ENCODE assay signal across 19 cellular contexts in genomic region chr10:17368708-17369272, GRCh38.
DNase-seq lines count a peak whose midpoint lies in the region; ATAC-seq and TF ChIP-seq lines count a peak whose summit lies in the region.
"Had no signal": no experiment of that assay in that cellular context is flagged by ENCODE, and none has a peak within 500 bp of the region (broad histone marks: within the 10 kb centered on the region; RNA-seq: fewer than 3 reads in every experiment).

No MANE protein-coding gene starts in this region.

- POLR2A ChIA-PET in HCT116 (lab: Charles Lee) = no interaction called here

- H3K4me3 Mint-ChIP-seq in activated T-cell treated with anti-CD3 and anti-CD28 coated beads, Interleukin-2, amount 50 U/mL, for 72 hours = no peak overlapping the region
- H3K4me3 Mint-ChIP-seq: B cell; CD4-positive, alpha-beta T cell had no signal

- peaks cover 4% of the 10 kb centered on the region for H3K4me1 Mint-ChIP-seq in activated T-cell treated with anti-CD3 and anti-CD28 coated beads, Interleukin-2, amount 50 U/mL, for 72 hours (ENCODE audit: low read depth)
- H3K4me1 Mint-ChIP-seq: B cell had no signal

- peaks cover 1 to 8% of the 10 kb centered on the region in 2 donors for H3K9me3 Mint-ChIP-seq in activated T-cell treated with anti-CD3 and anti-CD28 coated beads, Interleukin-2, amount 50 U/mL, for 72 hours

- H3K9me2 ChIP-seq in HCT116 (ENCODE audit: insufficient read depth) = no peaks in the 10 kb centered on the region

- H3K9ac ChIP-seq in HCT116 (ENCODE audit: low read length) = no peak overlapping the region
- H3K9ac ChIP-seq: GM23248 had no signal

- no peaks in the 10 kb centered on the region for H4K20me1 ChIP-seq in HCT116 (ENCODE audit: insufficient read depth)

- H3K36me3 ChIP-seq in HCT116 (ENCODE audit: control insufficient read depth in 1 of 2, insufficient read depth in 2 of 2, low read length in 2 of 2) = no peaks in the 10 kb centered on the region
- H3K36me3 ChIP-seq in mucosa of descending colon (ENCODE audit: low read depth) = no peaks in the 10 kb centered on the region

- CTCF ChIA-PET in HCT116 (lab: Charles Lee) = no interaction called here

- no peak overlapping the region for H3K4me3 ChIP-seq in HCT116 (replicated peaks in 1 of 2; ENCODE audit: low read depth in 1 of 2, low read length in 2 of 2)
- no peak overlapping the region for H3K4me3 ChIP-seq in mucosa of descending colon
- H3K4me3 ChIP-seq: GM23248 had no signal

- TF ChIP-seq POLR2A in HCT116 (IDR thresholded peaks at IDR 0.05; ENCODE audit: borderline replicate concordance, extremely low read depth, insufficient read depth, insufficient read length) = no peak

- intact Hi-C loops in HCT116 (cut with micrococcal nuclease) = no loop called here
- intact Hi-C loops in mucosa of descending colon (cut with DNase I, micrococcal nuclease) = no loop called here

- H3K27ac Mint-ChIP-seq in activated T-cell treated with anti-CD3 and anti-CD28 coated beads, Interleukin-2, amount 50 U/mL, for 72 hours = no peak overlapping the region
- H3K27ac Mint-ChIP-seq: B cell; CD4-positive, alpha-beta T cell had no signal

- no peak overlapping the region for H3K4me2 ChIP-seq in HCT116 (ENCODE audit: low read length)

- peak; percentile 3 to 6 for DNase-seq in activated T-cell treated with anti-CD3 and anti-CD28 coated beads, Interleukin-2, amount 50 U/mL, for 72 hours
- no peak for DNase-seq in activated T-cell treated with anti-CD3 and anti-CD28 coated beads, Interleukin-2, amount 50 U/mL, for 48 hours
- peak; percentile 24 for DNase-seq in HCT116 (ENCODE audit: low read depth, low spot score)
- peak; percentile 22 for DNase-seq in SW480 (ENCODE audit: low spot score)
- peak; percentile 52 for DNase-seq in kidney tubule cell (ENCODE audit: low spot score)
- no peak for DNase-seq in NCI-H128 (lab: John Stamatoyannopoulos, UW; ENCODE audit: unreplicated experiment)
- no peak for DNase-seq in mucosa of descending colon
- DNase-seq in NCI-H2107 (lab: John Stamatoyannopoulos, UW) = no peak
- DNase-seq: Calu3; CD4-positive, alpha-beta T cell; DMS79 treated with DMSO at 0.1 percent for 48 hours; GF-D8; GM23248; NCI-H345; NCI-H69; NK-92 treated with Interleukin-12 subunit alpha and Interleukin-12 subunit beta, amount 100 ng/mL, for 24 hours; OCI-M1; SHP77 had no signal

- RAD21 ChIA-PET in HCT116 (lab: Charles Lee; ENCODE audit: low non-redundant PET in 1 of 2, low total read pairs in 2 of 2, uncharacterized antibody in 2 of 2, unreplicated experiment in 2 of 2) = no interaction called here

- ATAC-seq in activated T-cell treated with anti-CD3 and anti-CD28 coated beads, Interleukin-2, amount 50 U/mL, for 72 hours (replicated peaks in 1 of 2) = peak; percentile 78 to 85
- ATAC-seq in HCT116 (no peak), mucosa of descending colon (no peak)

- H3K36me3 Mint-ChIP-seq in activated T-cell treated with anti-CD3 and anti-CD28 coated beads, Interleukin-2, amount 50 U/mL, for 72 hours (ENCODE audit: insufficient read depth in 2 of 2) = peaks cover 3% of the 10 kb centered on the region in 2 donors

- no peaks in the 10 kb centered on the region for H3K27me3 ChIP-seq in HCT116 (ENCODE audit: insufficient read depth, low read length)

- TF ChIP-seq CTCF in HCT116 (IDR thresholded peaks at IDR 0.05 in 2 of 3, conservative IDR thresholded peaks at IDR 0.05 in 1 of 3; ENCODE audit: borderline replicate concordance in 1 of 3, insufficient read depth in 1 of 3, low read depth in 2 of 3, low read length in 2 of 3) (no peak), mucosa of descending colon (IDR thresholded peaks at IDR 0.05) (no peak)

- no TSS peak for BruUV-seq in HCT116 (replicated peaks; lab: Mats Ljungman, UMichigan)

- H3K79me2 ChIP-seq in HCT116 (ENCODE audit: insufficient read depth, low read length) = no peaks in the 10 kb centered on the region

- H3K4me1 ChIP-seq in HCT116 (ENCODE audit: control insufficient read depth in 1 of 2, insufficient read depth in 2 of 2, low read length in 2 of 2) (peaks cover 0 to 5% of the 10 kb centered on the region in 2 experiments; a peak in 2 of 4 replicates), mucosa of descending colon (ENCODE audit: low read depth) (no peaks in the 10 kb centered on the region)

- no peak for TF ChIP-seq RAD21 in HCT116 (IDR thresholded peaks at IDR 0.05; ENCODE audit: low read depth)

- H3K9me3 ChIP-seq in HCT116 (ENCODE audit: control insufficient read depth in 1 of 2, insufficient read depth in 1 of 2, low read depth in 1 of 2, low read length in 2 of 2) (no peaks in the 10 kb centered on the region), mucosa of descending colon (no peaks in the 10 kb centered on the region)

- no peak overlapping the region for H2AFZ ChIP-seq in HCT116 (ENCODE audit: low read depth, low read length, poor library complexity, severe bottlenecking)
- H2AFZ ChIP-seq: GM23248 had no signal

- no peak overlapping the region for H3K27ac ChIP-seq in HCT116 (ENCODE audit: low read depth, low read length)
- H3K27ac ChIP-seq: GM23248 had no signal

- H3K27me3 Mint-ChIP-seq in activated T-cell treated with anti-CD3 and anti-CD28 coated beads, Interleukin-2, amount 50 U/mL, for 72 hours (ENCODE audit: low read depth) = no peaks in the 10 kb centered on the region
- H3K27me3 Mint-ChIP-seq: B cell; CD4-positive, alpha-beta T cell had no signal

TF ChIP-seq in HCT116, 20 proteins besides CTCF, POLR2A, EP300 and RAD21:
- no peak for TF ChIP-seq ZNF274 (IDR thresholded peaks at IDR 0.05; ENCODE audit: low read depth, low read length)
- TF ChIP-seq SP1 (IDR thresholded peaks at IDR 0.05; ENCODE audit: low read depth) = no peak
- no peak for TF ChIP-seq FOSL1 (IDR thresholded peaks at IDR 0.05; ENCODE audit: low read depth)
- no peak for TF ChIP-seq POLR2AphosphoS5 (IDR thresholded peaks at IDR 0.05; ENCODE audit: low read depth, low read length)
- 0 out of 2 replicates have a peak, but pooled peaks have one; percentile 14 for TF ChIP-seq CEBPB (IDR thresholded peaks at IDR 0.05; ENCODE audit: low read depth)

Comparison
In these comparisons a context has a peak if more than half of its experiments do, and no peak if none do; other contexts are left out.
1. DNase-seq: peak in activated T-cell treated with anti-CD3 and anti-CD28 coated beads, Interleukin-2, amount 50 U/mL, for 72 hours (2 of 2), HCT116 (single experiment), SW480 (single experiment) and kidney tubule cell (single experiment); none in activated T-cell treated with anti-CD3 and anti-CD28 coated beads, Interleukin-2, amount 50 U/mL, for 48 hours (0 of 2), NCI-H128 (single experiment), mucosa of descending colon (0 of 3) and NCI-H2107 (single experiment).
2. ATAC-seq: peak in activated T-cell treated with anti-CD3 and anti-CD28 coated beads, Interleukin-2, amount 50 U/mL, for 72 hours (2 of 2); none in HCT116 (single experiment) and mucosa of descending colon (single experiment).